Comparison of ENCODE assay signal across 24 cellular contexts in genomic region chr1:90083995-90084394, GRCh38.
A peak's percentile ranks its signal among the peaks of the same experiment; 100 is the strongest.
DNase-seq lines count a peak whose midpoint lies in the region; FAIRE-seq and TF ChIP-seq lines count a peak whose summit lies in the region.
"Had no signal": no experiment of that assay in that cellular context is flagged by ENCODE, and none has a peak within 500 bp of the region (broad histone marks: within the 10 kb centered on the region; RNA-seq: fewer than 3 reads in every experiment).

No MANE protein-coding gene starts in this region.

- intact Hi-C loops in left ventricle myocardium inferior (cut with micrococcal nuclease) = no loop called here

- WGBS in suprapubic skin = 89% methylated on average over 7 of the region's 7 CpGs

- H3K27me3 ChIP-seq in left ventricle myocardium inferior (ENCODE audit: low read depth) (peaks cover 40% of the 10 kb centered on the region), suprapubic skin (no peaks in the 10 kb centered on the region)
- H3K27me3 ChIP-seq: BLaER1 had no signal

- peak overlapping the region; percentile 93 for H3K27ac ChIP-seq in SK-N-MC
- no peak overlapping the region for H3K27ac ChIP-seq in left ventricle myocardium inferior (replicated peaks)
- H3K27ac ChIP-seq in suprapubic skin = no peak overlapping the region
- H3K27ac ChIP-seq: 22Rv1, BLaER1 had no signal

- H3K36me3 ChIP-seq in SK-N-MC (ENCODE audit: insufficient read depth, low read length) = no peaks in the 10 kb centered on the region
- no peaks in the 10 kb centered on the region for H3K36me3 ChIP-seq in left ventricle myocardium inferior
- no peaks in the 10 kb centered on the region for H3K36me3 ChIP-seq in suprapubic skin
- H3K36me3 ChIP-seq: BE2C, BLaER1 had no signal

- no peaks in the 10 kb centered on the region for H3K9me3 ChIP-seq in SK-N-MC (ENCODE audit: low read depth, low read length)
- no peaks in the 10 kb centered on the region for H3K9me3 ChIP-seq in left ventricle myocardium inferior (replicated peaks)
- H3K9me3 ChIP-seq in suprapubic skin = no peaks in the 10 kb centered on the region
- H3K9me3 ChIP-seq: BE2C, BLaER1 had no signal

- H3K9ac ChIP-seq in SK-N-MC (ENCODE audit: insufficient read length) = peak overlapping the region; percentile 46
- H3K9ac ChIP-seq: BLaER1 had no signal

- FAIRE-seq in A204.1 (lab: Jason Lieb, UNC) = peak; percentile 40
- peak; percentile 35 for FAIRE-seq in urothelium cell line (lab: Jason Lieb, UNC)
- FAIRE-seq: GM12878, GM12892, GM18507 had no signal

- no peak for TF ChIP-seq CTCF in left ventricle myocardium inferior (IDR thresholded peaks at IDR 0.05; ENCODE audit: borderline replicate concordance)
- TF ChIP-seq CTCF in suprapubic skin (IDR thresholded peaks at IDR 0.05) = no peak

- TF ChIP-seq POLR2A in suprapubic skin (IDR thresholded peaks at IDR 0.05) = no peak

- DNase-seq in SK-N-MC (ENCODE audit: low read depth, low spot score) (no peak), urothelium cell line (ENCODE audit: low spot score) (no peak), left ventricle myocardium inferior (no peak), suprapubic skin (ENCODE audit: low spot score in 2 of 2) (no peak)
- DNase-seq: ACHN; BE2C; C1 segment of cervical spinal cord; CD4-positive, alpha-beta memory T cell; CD4-positive, CD25-positive, alpha-beta regulatory T cell; CD8-positive, alpha-beta memory T cell; COR-L47; DMS 273 treated with DMSO at 0.1 percent for 48 hours; DMS153; DMS53; DMS79; DND-41; EL; GDM1 had no signal

- TF ChIP-seq EP300 in suprapubic skin (IDR thresholded peaks at IDR 0.05) = no peak

- no peaks in the 10 kb centered on the region for H3K4me1 ChIP-seq in left ventricle myocardium inferior
- no peaks in the 10 kb centered on the region for H3K4me1 ChIP-seq in suprapubic skin
- H3K4me1 ChIP-seq: BE2C had no signal

- H3K4me3 ChIP-seq in SK-N-MC (peak overlapping the region; percentile 5; the same call in 1 of the 2 replicates), left ventricle myocardium inferior (no peak overlapping the region), suprapubic skin (no peak overlapping the region)
- H3K4me3 ChIP-seq: BLaER1, GM12878 had no signal
